In the genomic region with DNA sequence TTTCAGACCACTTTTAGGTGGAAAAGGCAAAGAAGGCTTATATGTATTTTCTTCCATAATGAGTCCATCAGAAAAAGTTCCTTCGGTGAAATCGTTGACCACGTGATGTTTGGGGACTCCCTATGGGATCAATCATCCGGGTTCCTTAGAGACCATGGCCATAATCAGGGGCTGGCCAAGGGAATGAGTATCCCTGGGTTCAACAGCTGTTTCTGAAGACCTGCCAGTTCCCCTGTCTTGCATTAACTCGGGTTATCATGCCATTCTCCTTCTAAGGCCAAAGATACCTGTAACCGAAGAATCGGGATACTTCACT, we compare ENCODE assay signal across 13 cellular contexts. TPM values are rescaled to one million over a fixed set of nuclear protein-coding genes. Genes with fewer than 3 reads are reported as not detected.
DNase-seq lines count a peak whose midpoint lies in the region; ATAC-seq and TF ChIP-seq lines count a peak whose summit lies in the region.
"Had no signal": no experiment of that assay in that cellular context is flagged by ENCODE, and none has a peak within 500 bp of the region (broad histone marks: within the 10 kb centered on the region; RNA-seq: fewer than 3 reads in every experiment).

No MANE protein-coding gene starts in this region.

- H3K36me3 Mint-ChIP-seq in neural progenitor cell: no peaks in the 10 kb centered on the region

- H2AFZ ChIP-seq in mammary epithelial cell (ENCODE audit: low read depth, low read length) (peak overlapping the region; percentile 40), HCT116 (ENCODE audit: low read depth, low read length, poor library complexity, severe bottlenecking) (peak overlapping the region; percentile 71), neural progenitor cell (replicated peaks) (peak overlapping the region; percentile 59)

- BruUV-seq in mammary epithelial cell (replicated peaks; lab: Mats Ljungman, UMichigan): no TSS peak
- no TSS peak for BruUV-seq in HCT116 (replicated peaks; lab: Mats Ljungman, UMichigan)

- TF ChIP-seq CTCF in mammary epithelial cell (conservative IDR thresholded peaks at IDR 0.05 in 1 of 2, IDR thresholded peaks at IDR 0.05 in 1 of 2; ENCODE audit: extremely low read depth in 1 of 2, insufficient read depth in 1 of 2, low read depth in 1 of 2, low read length in 2 of 2) (no peak), breast epithelium (IDR thresholded peaks at IDR 0.05) (no peak), HCT116 (IDR thresholded peaks at IDR 0.05 in 2 of 3, conservative IDR thresholded peaks at IDR 0.05 in 1 of 3; ENCODE audit: borderline replicate concordance in 1 of 3, insufficient read depth in 1 of 3, low read depth in 2 of 3, low read length in 2 of 3) (no peak), VCaP (conservative IDR thresholded peaks at IDR 0.05) (peak; percentile 51), neural progenitor cell (IDR thresholded peaks at IDR 0.05) (no peak), foreskin fibroblast (IDR thresholded peaks at IDR 0.05; ENCODE audit: low read depth, low read length) (no peak)

- ATAC-seq in HCT116 (peak; percentile 34), HG03097 (IDR thresholded peaks at IDR 0.05; ENCODE audit: low FRiP score, unreplicated experiment) (no peak), sciatic nerve (no peak)

- H3K4me1 ChIP-seq in mammary epithelial cell (ENCODE audit: insufficient read depth, low read length) (no peaks in the 10 kb centered on the region), breast epithelium (no peaks in the 10 kb centered on the region), HCT116 (ENCODE audit: control insufficient read depth in 1 of 2, insufficient read depth in 2 of 2, low read length in 2 of 2) (no peaks in the 10 kb centered on the region), neural progenitor cell (no peaks in the 10 kb centered on the region)
- H3K4me1 ChIP-seq: Caco-2 had no signal

- no peaks in the 10 kb centered on the region for H3K9me2 ChIP-seq in HCT116 (ENCODE audit: insufficient read depth)

- intact Hi-C loops in mammary epithelial cell (cut with micrococcal nuclease): loop anchor here (1.0 to 5.0 kb wide), 5 partner anchors 19 to 517 kb away; no protein-coding TSS in a partner anchor
- intact Hi-C loops in breast epithelium (cut with DNase I; ENCODE audit: low total_unique reads): no loop called here
- intact Hi-C loops in HCT116 (cut with micrococcal nuclease): loop anchor here (1.0 to 2.0 kb wide), 4 partner anchors 20 to 650 kb away; no protein-coding TSS in a partner anchor
- intact Hi-C loops in sciatic nerve (cut with DNase I): no loop called here

- in situ Hi-C loops in mammary epithelial cell (cut with MboI; ENCODE audit: low sequenced_read_pairs in 2 of 2): loop anchor here in 1 of 2 donors (25.0 kb wide), 1 partner anchor 248 kb away; no protein-coding TSS in a partner anchor

- TF ChIP-seq RAD21 in HCT116 (IDR thresholded peaks at IDR 0.05; ENCODE audit: low read depth): no peak

- no peaks in the 10 kb centered on the region for H3K79me2 ChIP-seq in mammary epithelial cell (ENCODE audit: insufficient read depth, low read length)
- H3K79me2 ChIP-seq in HCT116 (ENCODE audit: insufficient read depth, low read length): no peaks in the 10 kb centered on the region
- H3K79me2 ChIP-seq in neural progenitor cell (ENCODE audit: low read depth): no peaks in the 10 kb centered on the region

- POLR2A ChIA-PET in HCT116 (lab: Charles Lee): no interaction called here

- H3K27me3 ChIP-seq in mammary epithelial cell (ENCODE audit: insufficient read depth, low read length) (no peaks in the 10 kb centered on the region), breast epithelium (no peaks in the 10 kb centered on the region), HCT116 (ENCODE audit: insufficient read depth, low read length) (no peaks in the 10 kb centered on the region), neural progenitor cell (no peaks in the 10 kb centered on the region)
- H3K27me3 ChIP-seq: MG63 had no signal

- WGBS in mammary epithelial cell (ENCODE audit: low coverage, missing lambda C conversion rate): 44% methylated on average over 7 of the region's 7 CpGs

- H3K9ac ChIP-seq in mammary epithelial cell (ENCODE audit: insufficient read depth, low read length): no peak overlapping the region
- H3K9ac ChIP-seq in HCT116 (ENCODE audit: low read length): no peak overlapping the region
- H3K9ac ChIP-seq in neural progenitor cell: no peak overlapping the region

- no peaks in the 10 kb centered on the region for H3K36me3 ChIP-seq in mammary epithelial cell (ENCODE audit: insufficient read depth, low read length)
- H3K36me3 ChIP-seq in breast epithelium: no peaks in the 10 kb centered on the region
- no peaks in the 10 kb centered on the region for H3K36me3 ChIP-seq in HCT116 (ENCODE audit: control insufficient read depth in 1 of 2, insufficient read depth in 2 of 2, low read length in 2 of 2)
- H3K36me3 ChIP-seq in neural progenitor cell: no peaks in the 10 kb centered on the region
- H3K36me3 ChIP-seq: MG63 had no signal

- no peak overlapping the region for H3K4me3 ChIP-seq in mammary epithelial cell (replicated peaks in 1 of 3; ENCODE audit: insufficient read depth in 1 of 3, low read depth in 2 of 3, low read length in 3 of 3)
- no peak overlapping the region for H3K4me3 ChIP-seq in breast epithelium
- no peak overlapping the region for H3K4me3 ChIP-seq in HCT116 (replicated peaks in 1 of 2; ENCODE audit: low read depth in 1 of 2, low read length in 2 of 2)
- H3K4me3 ChIP-seq in neural progenitor cell: no peak overlapping the region
- no peak overlapping the region for H3K4me3 ChIP-seq in foreskin fibroblast (ENCODE audit: low read depth in 1 of 2, low read length in 2 of 2)
- H3K4me3 ChIP-seq: MG63 had no signal

- no peak overlapping the region for H3K4me3 Mint-ChIP-seq in neural progenitor cell

- H3K9me3 ChIP-seq in mammary epithelial cell (replicated peaks; ENCODE audit: insufficient read depth, low read length): no peaks in the 10 kb centered on the region
- no peaks in the 10 kb centered on the region for H3K9me3 ChIP-seq in breast epithelium
- no peaks in the 10 kb centered on the region for H3K9me3 ChIP-seq in HCT116 (ENCODE audit: control insufficient read depth in 1 of 2, insufficient read depth in 1 of 2, low read depth in 1 of 2, low read length in 2 of 2)
- H3K9me3 ChIP-seq in neural progenitor cell (ENCODE audit: low read depth): no peaks in the 10 kb centered on the region
- H3K9me3 ChIP-seq: Caco-2, MG63 had no signal

- H3K4me1 Mint-ChIP-seq in neural progenitor cell: peaks cover 11% of the 10 kb centered on the region

- CTCF ChIA-PET in mammary epithelial cell (lab: Charles Lee; ENCODE audit: low non-redundant PET) (no interaction called here), HCT116 (lab: Charles Lee) (no interaction called here)

- H3K27ac ChIP-seq in mammary epithelial cell (ENCODE audit: insufficient read depth, low read depth, low read length): no peak overlapping the region
- H3K27ac ChIP-seq in breast epithelium: no peak overlapping the region
- H3K27ac ChIP-seq in HCT116 (ENCODE audit: low read depth, low read length): no peak overlapping the region
- no peak overlapping the region for H3K27ac ChIP-seq in VCaP
- H3K27ac ChIP-seq in neural progenitor cell: no peak overlapping the region

- H3F3A ChIP-seq in neural progenitor cell (ENCODE audit: low read depth): no peaks in the 10 kb centered on the region

- DNase-seq in mammary epithelial cell (no peak), breast epithelium (ENCODE audit: low spot score in 2 of 2) (no peak), HCT116 (ENCODE audit: low read depth, low spot score) (no peak), neural progenitor cell (ENCODE audit: low spot score) (no peak), foreskin fibroblast (no peak), sciatic nerve (ENCODE audit: low spot score) (no peak)
- DNase-seq: NCI-H1092, NCI-H2081 treated with DMSO at 0.1 percent for 48 hours, SHP77 treated with DMSO at 0.1 percent for 48 hours had no signal

- dilution Hi-C loops in mammary epithelial cell (cut with HindIII; ENCODE audit: low sequenced_read_pairs): no loop called here

- peaks cover 3% of the 10 kb centered on the region for H3K9me3 Mint-ChIP-seq in neural progenitor cell

- RAD21 ChIA-PET in HCT116 (lab: Charles Lee; ENCODE audit: low non-redundant PET in 1 of 2, low total read pairs in 2 of 2, uncharacterized antibody in 2 of 2, unreplicated experiment in 2 of 2): no interaction called here

- no peaks in the 10 kb centered on the region for H3K27me3 Mint-ChIP-seq in neural progenitor cell (ENCODE audit: insufficient read depth, low read depth)

- H3K4me2 ChIP-seq in mammary epithelial cell (ENCODE audit: insufficient read depth, low read depth, low read length) (no peak overlapping the region), HCT116 (ENCODE audit: low read length) (no peak overlapping the region), neural progenitor cell (no peak overlapping the region)

- no peaks in the 10 kb centered on the region for H4K20me1 ChIP-seq in mammary epithelial cell (ENCODE audit: insufficient read depth, low read length)
- H4K20me1 ChIP-seq in HCT116 (ENCODE audit: insufficient read depth): no peaks in the 10 kb centered on the region
- H4K20me1 ChIP-seq in neural progenitor cell (ENCODE audit: low read depth): no peaks in the 10 kb centered on the region

- TF ChIP-seq POLR2A in breast epithelium (IDR thresholded peaks at IDR 0.05): no peak
- no peak for TF ChIP-seq POLR2A in HCT116 (IDR thresholded peaks at IDR 0.05; ENCODE audit: borderline replicate concordance, extremely low read depth, insufficient read depth, insufficient read length)

- no peak overlapping the region for H3K27ac Mint-ChIP-seq in neural progenitor cell

TF ChIP-seq in HCT116, 20 proteins besides CTCF, POLR2A, EP300 and RAD21 (continues in another document):
- TF ChIP-seq EGR1 (IDR thresholded peaks at IDR 0.05; ENCODE audit: low read depth) (no peak), POLR2AphosphoS5 (IDR thresholded peaks at IDR 0.05; ENCODE audit: low read depth, low read length) (no peak), CEBPB (IDR thresholded peaks at IDR 0.05; ENCODE audit: low read depth) (no peak), ELF1 (IDR thresholded peaks at IDR 0.05; ENCODE audit: borderline replicate concordance, low read depth) (no peak), EZH2phosphoT487 (IDR thresholded peaks at IDR 0.05; ENCODE audit: borderline replicate concordance) (no peak), JUND (IDR thresholded peaks at IDR 0.05) (no peak)

RNA-seq across cellular contexts. Expression of a gene that starts 18.7 kb away (rescaled TPM):
- 10 to 100 TPM; 11.7 to 13.3 TPM for total RNA-seq in mammary epithelial cell
- 21.9 TPM for polyA plus RNA-seq in mammary epithelial cell
- 12.2 TPM for polyA minus RNA-seq in mammary epithelial cell
- 10 to 100 TPM in 2 of 3 donors, 1 to 10 TPM in 1; 3.4 to 16.5 (median 13.1) TPM for total RNA-seq in breast epithelium
- total RNA-seq in HCT116 (2021; ENCODE audit: unreplicated experiment): 30.5 TPM
- polyA plus RNA-seq in HCT116 (2012): 14.3 and 18.3 TPM in 2 replicates
- 12.2 and 26.6 TPM in 2 replicates for total RNA-seq in neural progenitor cell (ENCODE audit: low replicate concordance)
- 8.2 TPM for total RNA-seq in sciatic nerve

Comparison
In these comparisons a context has a peak if more than half of its experiments do, and no peak if none do; other contexts are left out.
1. intact Hi-C loops: an anchor here in mammary epithelial cell (1.0 to 5.0 kb wide) and HCT116 (1.0 to 2.0 kb wide); none called in breast epithelium and sciatic nerve.